30 cellular contexts compared by ENCODE assay signal in genomic region chr19:44968118-44968517, GRCh38. TPM values are rescaled to one million over a fixed set of nuclear protein-coding genes. Genes with fewer than 3 reads are reported as not detected.
"Had no signal": no experiment of that assay in that cellular context is flagged by ENCODE, and none has a peak within 500 bp of the region (broad histone marks: within the 10 kb centered on the region; RNA-seq: fewer than 3 reads in every experiment).

No MANE protein-coding gene starts in this region.

- DNase-seq: activated B cell treated with CpG ODN at 0.5 μM for 24 hours; activated CD4-positive, alpha-beta memory T cell treated with anti-CD3 and anti-CD28 coated beads for 36 hours; activated CD4-positive, alpha-beta T cell treated with anti-CD3 and anti-CD28 coated beads, Interleukin-2, amount 10 ng/mL, durations not matched to agents 7 days and 5 days; activated CD8-positive, alpha-beta memory T cell treated with anti-CD3 and anti-CD28 coated beads, Interleukin-2, amount 50 U/mL, for 4 hours; activated gamma-delta T cell; activated naive CD4-positive, alpha-beta T cell treated with anti-CD3 and anti-CD28 coated beads for 36 hours; activated naive CD8-positive, alpha-beta T cell treated with anti-CD3 and anti-CD28 coated beads, Interleukin-2, amount 10 ng/mL, durations not matched to agents 7 days and 5 days; activated T-cell treated with anti-CD3 and anti-CD28 coated beads, Interleukin-2, amount 50 U/mL, for 1 hour; adrenal gland; aorta; central memory CD4-positive, alpha-beta T cell; Karpas-422; MM.1S; NCI-H1105; NCI-H1436; NCI-H1694 treated with DMSO at 0.1 percent for 48 hours; NCI-H2029 treated with DMSO at 0.1 percent for 48 hours; NCI-H345; NCI-H510A; NCI-H526 treated with DMSO at 0.1 percent for 48 hours; NCI-H82; OCI-M1; RPMI8226; SJCRH30; T-helper 9 cell had no signal

- H3K27ac Mint-ChIP-seq: activated B cell treated with CpG ODN at 0.5 μM for 24 hours; activated CD4-positive, alpha-beta memory T cell treated with anti-CD3 and anti-CD28 coated beads for 36 hours; activated CD4-positive, alpha-beta T cell treated with anti-CD3 and anti-CD28 coated beads, Interleukin-2, amount 10 ng/mL, durations not matched to agents 7 days and 5 days; activated naive CD4-positive, alpha-beta T cell treated with anti-CD3 and anti-CD28 coated beads for 36 hours; activated naive CD8-positive, alpha-beta T cell treated with anti-CD3 and anti-CD28 coated beads, Interleukin-2, amount 10 ng/mL, durations not matched to agents 7 days and 5 days; activated T-helper 17 cell treated with anti-CD3 and anti-CD28 coated beads, Interleukin-2, amount 50 U/mL, for 72 hours had no signal

- H3K27me3 Mint-ChIP-seq: activated B cell treated with CpG ODN at 0.5 μM for 24 hours; activated CD4-positive, alpha-beta memory T cell treated with anti-CD3 and anti-CD28 coated beads for 36 hours; activated CD4-positive, alpha-beta T cell treated with anti-CD3 and anti-CD28 coated beads, Interleukin-2, amount 10 ng/mL, durations not matched to agents 7 days and 5 days; activated naive CD8-positive, alpha-beta T cell treated with anti-CD3 and anti-CD28 coated beads, Interleukin-2, amount 10 ng/mL, durations not matched to agents 7 days and 5 days; activated T-helper 17 cell treated with anti-CD3 and anti-CD28 coated beads, Interleukin-2, amount 50 U/mL, for 72 hours had no signal

- H3K9me3 Mint-ChIP-seq: activated B cell treated with CpG ODN at 0.5 μM for 24 hours; activated CD4-positive, alpha-beta memory T cell treated with anti-CD3 and anti-CD28 coated beads for 36 hours; activated CD4-positive, alpha-beta T cell treated with anti-CD3 and anti-CD28 coated beads, Interleukin-2, amount 10 ng/mL, durations not matched to agents 7 days and 5 days; activated naive CD4-positive, alpha-beta T cell treated with anti-CD3 and anti-CD28 coated beads for 36 hours; activated naive CD8-positive, alpha-beta T cell treated with anti-CD3 and anti-CD28 coated beads, Interleukin-2, amount 10 ng/mL, durations not matched to agents 7 days and 5 days; activated T-helper 17 cell treated with anti-CD3 and anti-CD28 coated beads, Interleukin-2, amount 50 U/mL, for 72 hours; T-helper 1 cell treated with Interleukin-12 subunit alpha and Interleukin-12 subunit beta and Interleukin-4 antibody, amounts not matched to agents 30 μg/mL and 1 μg/mL, for 36 hours had no signal

- H3K27ac ChIP-seq: adrenal gland, breast epithelium, SJCRH30 had no signal

- H3K4me3 Mint-ChIP-seq: activated B cell treated with CpG ODN at 0.5 μM for 24 hours; activated CD4-positive, alpha-beta memory T cell treated with anti-CD3 and anti-CD28 coated beads for 36 hours; activated CD4-positive, alpha-beta T cell treated with anti-CD3 and anti-CD28 coated beads, Interleukin-2, amount 10 ng/mL, durations not matched to agents 7 days and 5 days; activated naive CD4-positive, alpha-beta T cell treated with anti-CD3 and anti-CD28 coated beads for 36 hours; activated naive CD8-positive, alpha-beta T cell treated with anti-CD3 and anti-CD28 coated beads, Interleukin-2, amount 10 ng/mL, durations not matched to agents 7 days and 5 days; activated T-helper 17 cell treated with anti-CD3 and anti-CD28 coated beads, Interleukin-2, amount 50 U/mL, for 72 hours; T-helper 1 cell treated with Interleukin-12 subunit alpha and Interleukin-12 subunit beta and Interleukin-4 antibody, amounts not matched to agents 30 μg/mL and 1 μg/mL, for 36 hours had no signal

- H3K27me3 ChIP-seq: adrenal gland, breast epithelium, SJCRH30 had no signal

- H3K4me1 Mint-ChIP-seq: activated CD4-positive, alpha-beta T cell treated with anti-CD3 and anti-CD28 coated beads, Interleukin-2, amount 10 ng/mL, durations not matched to agents 7 days and 5 days had no signal

- H3K4me3 ChIP-seq: adrenal gland, breast epithelium, K562, SJCRH30 had no signal

RNA-seq across cellular contexts. Expression of gene APOC2, which starts 22.3 kb away (rescaled TPM):
- total RNA-seq: activated B cell treated with CpG ODN at 0.5 μM for 24 hours; activated CD4-positive, alpha-beta memory T cell treated with anti-CD3 and anti-CD28 coated beads for 36 hours; activated CD4-positive, alpha-beta T cell treated with anti-CD3 and anti-CD28 coated beads, Interleukin-2, amount 10 ng/mL, durations not matched to agents 7 days and 5 days; activated naive CD4-positive, alpha-beta T cell treated with anti-CD3 and anti-CD28 coated beads for 36 hours; activated naive CD8-positive, alpha-beta T cell treated with anti-CD3 and anti-CD28 coated beads, Interleukin-2, amount 10 ng/mL, durations not matched to agents 7 days and 5 days; activated T-helper 17 cell treated with anti-CD3 and anti-CD28 coated beads, Interleukin-2, amount 50 U/mL, for 72 hours; Right ventricle myocardium inferior; SJCRH30 had no signal

RNA-seq across cellular contexts. Expression of gene APOC4, which starts 26.1 kb away (rescaled TPM):
- total RNA-seq: activated B cell treated with CpG ODN at 0.5 μM for 24 hours; activated CD4-positive, alpha-beta memory T cell treated with anti-CD3 and anti-CD28 coated beads for 36 hours; activated CD4-positive, alpha-beta T cell treated with anti-CD3 and anti-CD28 coated beads, Interleukin-2, amount 10 ng/mL, durations not matched to agents 7 days and 5 days; activated naive CD4-positive, alpha-beta T cell treated with anti-CD3 and anti-CD28 coated beads for 36 hours; activated naive CD8-positive, alpha-beta T cell treated with anti-CD3 and anti-CD28 coated beads, Interleukin-2, amount 10 ng/mL, durations not matched to agents 7 days and 5 days; activated T-helper 17 cell treated with anti-CD3 and anti-CD28 coated beads, Interleukin-2, amount 50 U/mL, for 72 hours; aorta; breast epithelium; K562; Right ventricle myocardium inferior had no signal

RNA-seq across cellular contexts. Expression of gene APOC1, which starts 53.7 kb away (rescaled TPM):
- total RNA-seq: activated CD4-positive, alpha-beta T cell treated with anti-CD3 and anti-CD28 coated beads, Interleukin-2, amount 10 ng/mL, durations not matched to agents 7 days and 5 days had no signal
